In genomic region chr19:51380379-51380778, GRCh38 we compare ENCODE assay signal across 19 cellular contexts. TPM values are rescaled to one million over a fixed set of nuclear protein-coding genes. Genes with fewer than 3 reads are reported as not detected.
DNase-seq lines count a peak whose midpoint lies in the region; ATAC-seq and TF ChIP-seq lines count a peak whose summit lies in the region.
"Had no signal": no experiment of that assay in that cellular context is flagged by ENCODE, and none has a peak within 500 bp of the region (broad histone marks: within the 10 kb centered on the region; RNA-seq: fewer than 3 reads in every experiment).

No MANE protein-coding gene starts in this region.

- no peak for TF ChIP-seq CTCF in activated CD8-positive, alpha-beta T cell treated with anti-CD3 and anti-CD28 coated beads for 36 hours (IDR thresholded peaks at IDR 0.05)
- TF ChIP-seq CTCF in chondrocyte (IDR thresholded peaks at IDR 0.05) (no peak), spleen (IDR thresholded peaks at IDR 0.05 in 8 of 11, conservative IDR thresholded peaks at IDR 0.05 in 3 of 11) (no peak)

- no peaks in the 10 kb centered on the region for H3K36me3 ChIP-seq in spleen

- H3K4me1 Mint-ChIP-seq in activated T-cell treated with anti-CD3 and anti-CD28 coated beads, Interleukin-2, amount 50 U/mL, for 72 hours (ENCODE audit: low read depth): peaks cover 43% of the 10 kb centered on the region
- H3K4me1 Mint-ChIP-seq in activated T-cell treated with anti-CD3 and anti-CD28 coated beads, Interleukin-2, amount 50 U/mL, for 4 hours (ENCODE audit: low read depth): peaks cover 18% of the 10 kb centered on the region
- H3K4me1 Mint-ChIP-seq in activated CD8-positive, alpha-beta T cell treated with anti-CD3 and anti-CD28 coated beads for 36 hours (ENCODE audit: low read depth): peaks cover 39% of the 10 kb centered on the region
- no peaks in the 10 kb centered on the region for H3K4me1 Mint-ChIP-seq in chondrocyte (ENCODE audit: low read depth)

- intact Hi-C loops in activated CD8-positive, alpha-beta T cell treated with anti-CD3 and anti-CD28 coated beads for 36 hours (cut with micrococcal nuclease): no loop called here
- intact Hi-C loops in spleen (cut with DNase I; ENCODE audit: low total_unique reads): no loop called here

- WGBS in spleen, 5 donors: 89 to 96% (median 92%) methylated on average over 9 of the region's 9 CpGs

- H3K27ac Mint-ChIP-seq in activated T-cell treated with anti-CD3 and anti-CD28 coated beads, Interleukin-2, amount 50 U/mL, for 72 hours: peak overlapping the region; percentile 86
- peak overlapping the region; percentile 56 for H3K27ac Mint-ChIP-seq in activated CD8-positive, alpha-beta T cell treated with anti-CD3 and anti-CD28 coated beads for 36 hours
- no peak overlapping the region for H3K27ac Mint-ChIP-seq in chondrocyte (ENCODE audit: unreplicated experiment)
- H3K27ac Mint-ChIP-seq: HFFc6, IgD-negative memory B cell had no signal

- no peak overlapping the region for H3K4me3 Mint-ChIP-seq in activated T-cell treated with anti-CD3 and anti-CD28 coated beads, Interleukin-2, amount 50 U/mL, for 72 hours
- H3K4me3 Mint-ChIP-seq in activated T-cell treated with anti-CD3 and anti-CD28 coated beads, Interleukin-2, amount 50 U/mL, for 4 hours: no peak overlapping the region
- H3K4me3 Mint-ChIP-seq in activated CD8-positive, alpha-beta T cell treated with anti-CD3 and anti-CD28 coated beads for 36 hours: no peak overlapping the region
- H3K4me3 Mint-ChIP-seq in chondrocyte (ENCODE audit: unreplicated experiment): no peak overlapping the region
- H3K4me3 Mint-ChIP-seq: HFFc6, IgD-negative memory B cell had no signal

- H3K27me3 ChIP-seq in spleen (replicated peaks in 1 of 7): no peaks in the 10 kb centered on the region

- peaks cover 0 to 18% (median 9%) of the 10 kb centered on the region in 8 donors for H3K9me3 ChIP-seq in spleen

- peak in 1 of 2 donors; percentile 5 for ATAC-seq in activated T-cell treated with anti-CD3 and anti-CD28 coated beads, Interleukin-2, amount 50 U/mL, for 72 hours (replicated peaks in 1 of 2)
- ATAC-seq in activated T-cell treated with anti-CD3 and anti-CD28 coated beads, Interleukin-2, amount 50 U/mL, for 4 hours: no peak
- no peak for ATAC-seq in activated CD8-positive, alpha-beta T cell treated with anti-CD3 and anti-CD28 coated beads for 36 hours
- ATAC-seq in HG02981 (IDR thresholded peaks at IDR 0.05; ENCODE audit: unreplicated experiment) (no peak), HG03460 (IDR thresholded peaks at IDR 0.05; ENCODE audit: unreplicated experiment) (no peak)

- POLR2A ChIA-PET in activated CD8-positive, alpha-beta T cell treated with anti-CD3 and anti-CD28 coated beads for 36 hours (lab: Charles Lee): interaction anchor here (0.9 to 2.2 kb wide), 4 partner anchors 9 to 14 kb away, joined by 3 to 11 read pairs (median 4); no protein-coding TSS in a partner anchor

- no peak for DNase-seq in activated T-cell treated with anti-CD3 and anti-CD28 coated beads, Interleukin-2, amount 50 U/mL, for 72 hours
- no peak for DNase-seq in activated T-cell treated with anti-CD3 and anti-CD28 coated beads, Interleukin-2, amount 50 U/mL, for 4 hours
- DNase-seq in activated CD8-positive, alpha-beta T cell treated with anti-CD3 and anti-CD28 coated beads for 36 hours: no peak
- DNase-seq in chondrocyte (ENCODE audit: low spot score) (peak; percentile 74), spleen (peak; percentile 40), cerebellar nuclear complex (lab: John Stamatoyannopoulos, UW) (no peak)
- DNase-seq: HFFc6, NCI-H187 treated with DMSO at 0.1 percent for 48 hours, NCI-H345, NCI-H526, RPMI8226, SIG-M5 had no signal

- no peak overlapping the region for H3K4me3 ChIP-seq in spleen
- H3K4me3 ChIP-seq: A549 had no signal

- H3K36me3 Mint-ChIP-seq in activated T-cell treated with anti-CD3 and anti-CD28 coated beads, Interleukin-2, amount 50 U/mL, for 72 hours (ENCODE audit: insufficient read depth in 2 of 2): peaks cover 3 to 10% of the 10 kb centered on the region in 2 donors
- H3K36me3 Mint-ChIP-seq in activated T-cell treated with anti-CD3 and anti-CD28 coated beads, Interleukin-2, amount 50 U/mL, for 4 hours (ENCODE audit: insufficient read depth): no peaks in the 10 kb centered on the region
- peaks cover 5% of the 10 kb centered on the region for H3K36me3 Mint-ChIP-seq in activated CD8-positive, alpha-beta T cell treated with anti-CD3 and anti-CD28 coated beads for 36 hours (ENCODE audit: low read depth)
- H3K36me3 Mint-ChIP-seq in chondrocyte (ENCODE audit: low read depth): no peaks in the 10 kb centered on the region
- H3K36me3 Mint-ChIP-seq: IgD-negative memory B cell had no signal

- H3K27ac ChIP-seq in spleen: no peak overlapping the region
- H3K27ac ChIP-seq: A549 had no signal

- no peak for TF ChIP-seq POLR2A in spleen (IDR thresholded peaks at IDR 0.05)

- H3K9me3 Mint-ChIP-seq in activated T-cell treated with anti-CD3 and anti-CD28 coated beads, Interleukin-2, amount 50 U/mL, for 72 hours: no peaks in the 10 kb centered on the region
- no peaks in the 10 kb centered on the region for H3K9me3 Mint-ChIP-seq in activated T-cell treated with anti-CD3 and anti-CD28 coated beads, Interleukin-2, amount 50 U/mL, for 4 hours
- H3K9me3 Mint-ChIP-seq in activated CD8-positive, alpha-beta T cell treated with anti-CD3 and anti-CD28 coated beads for 36 hours: peaks cover 9% of the 10 kb centered on the region
- no peaks in the 10 kb centered on the region for H3K9me3 Mint-ChIP-seq in chondrocyte (ENCODE audit: low read depth)

- CTCF ChIA-PET in activated CD8-positive, alpha-beta T cell treated with anti-CD3 and anti-CD28 coated beads for 36 hours (lab: Charles Lee): interaction anchor here (1.6 to 2.6 kb wide), 2 partner anchors 11 to 13 kb away, joined by 4 to 8 read pairs; no protein-coding TSS in a partner anchor

- H3K27me3 Mint-ChIP-seq in activated T-cell treated with anti-CD3 and anti-CD28 coated beads, Interleukin-2, amount 50 U/mL, for 72 hours (ENCODE audit: low read depth): no peaks in the 10 kb centered on the region
- no peaks in the 10 kb centered on the region for H3K27me3 Mint-ChIP-seq in activated T-cell treated with anti-CD3 and anti-CD28 coated beads, Interleukin-2, amount 50 U/mL, for 4 hours (ENCODE audit: low read depth)
- no peaks in the 10 kb centered on the region for H3K27me3 Mint-ChIP-seq in activated CD8-positive, alpha-beta T cell treated with anti-CD3 and anti-CD28 coated beads for 36 hours
- H3K27me3 Mint-ChIP-seq in chondrocyte (ENCODE audit: low read depth): no peaks in the 10 kb centered on the region
- H3K27me3 Mint-ChIP-seq: IgD-negative memory B cell had no signal

- peaks cover 0 to 13% (median under 1%) of the 10 kb centered on the region in 6 donors for H3K4me1 ChIP-seq in spleen
- H3K4me1 ChIP-seq: A549 had no signal

RNA-seq across cellular contexts. Expression of gene LIM2, which starts 7.4 kb away (rescaled TPM):
- total RNA-seq in activated T-cell treated with anti-CD3 and anti-CD28 coated beads, Interleukin-2, amount 50 U/mL, for 72 hours: 1 to 10 TPM; 1.0 to 2.0 TPM
- under 1 TPM in 2 of 3 donors, not detected in 1; 0.58 to 0.65 TPM for total RNA-seq in activated T-cell treated with anti-CD3 and anti-CD28 coated beads, Interleukin-2, amount 50 U/mL, for 4 hours
- total RNA-seq in activated CD8-positive, alpha-beta T cell treated with anti-CD3 and anti-CD28 coated beads for 36 hours: 1 to 10 TPM; 1.4 to 2.6 TPM
- total RNA-seq in chondrocyte (not detected in 3 replicates), spleen (not detected)
- polyA plus RNA-seq in spleen: not detected
- total RNA-seq: H4, HFFc6, HT1080, LHCN-M2 had no signal
- polyA plus RNA-seq: A549 had no signal

RNA-seq across cellular contexts. Expression of gene NKG7, which starts 7.9 kb away (rescaled TPM):
- total RNA-seq in activated T-cell treated with anti-CD3 and anti-CD28 coated beads, Interleukin-2, amount 50 U/mL, for 72 hours: 100 to 1,000 TPM; 190 to 261 TPM
- 100 to 1,000 TPM; 146 to 232 (median 153) TPM for total RNA-seq in activated T-cell treated with anti-CD3 and anti-CD28 coated beads, Interleukin-2, amount 50 U/mL, for 4 hours
- 100 to 1,000 TPM; 258 to 283 TPM for total RNA-seq in activated CD8-positive, alpha-beta T cell treated with anti-CD3 and anti-CD28 coated beads for 36 hours
- total RNA-seq in chondrocyte (not detected in 3 replicates), spleen (100 to 1,000 TPM in 3 of 7 donors, 10 to 100 TPM in 4; 54.5 to 144 (median 94.1) TPM)
- polyA plus RNA-seq in spleen: 10 to 100 TPM; 30.8 to 43.7 (median 37.8) TPM
- total RNA-seq: H4, HFFc6, HT1080, LHCN-M2 had no signal
- polyA plus RNA-seq: A549 had no signal

RNA-seq across cellular contexts. Expression of gene C19orf84, which starts 10.0 kb away (rescaled TPM):
- under 1 TPM; 0.23 to 0.26 TPM for total RNA-seq in activated T-cell treated with anti-CD3 and anti-CD28 coated beads, Interleukin-2, amount 50 U/mL, for 72 hours
- total RNA-seq in activated T-cell treated with anti-CD3 and anti-CD28 coated beads, Interleukin-2, amount 50 U/mL, for 4 hours: not detected
- not detected for total RNA-seq in activated CD8-positive, alpha-beta T cell treated with anti-CD3 and anti-CD28 coated beads for 36 hours
- total RNA-seq in chondrocyte: not detected in 3 replicates
- total RNA-seq in spleen: 1 to 10 TPM in 1 of 7 donors, under 1 TPM in 2, not detected in 4; 0.20 to 2.4 (median 0.28) TPM
- polyA plus RNA-seq in spleen: under 1 TPM; 0.13 to 0.23 (median 0.19) TPM
- total RNA-seq: H4, HFFc6, HT1080, LHCN-M2 had no signal
- polyA plus RNA-seq: A549, IgD-negative memory B cell had no signal

RNA-seq across cellular contexts. Expression of gene CLDND2, which starts 11.6 kb away (rescaled TPM):
- total RNA-seq in activated T-cell treated with anti-CD3 and anti-CD28 coated beads, Interleukin-2, amount 50 U/mL, for 72 hours: 10 to 100 TPM; 14.0 to 14.9 TPM
- total RNA-seq in activated T-cell treated with anti-CD3 and anti-CD28 coated beads, Interleukin-2, amount 50 U/mL, for 4 hours: 1 to 10 TPM; 3.8 to 6.4 (median 5.3) TPM
- 1 to 10 TPM; 5.0 to 5.4 TPM for total RNA-seq in activated CD8-positive, alpha-beta T cell treated with anti-CD3 and anti-CD28 coated beads for 36 hours
- total RNA-seq in chondrocyte (1.5 TPM in 1 of 3 replicates, not detected in the others), spleen (1 to 10 TPM in 5 of 7 donors, not detected in 2; 2.1 to 4.9 (median 2.5) TPM)
- 1 to 10 TPM in 1 of 3 donors, under 1 TPM in 2; 0.36 to 3.4 (median 0.77) TPM for polyA plus RNA-seq in spleen
- total RNA-seq: H4, HT1080, LHCN-M2 had no signal
- polyA plus RNA-seq: IgD-negative memory B cell had no signal

RNA-seq across cellular contexts. Expression of gene ETFB, which starts 14.2 kb away (rescaled TPM):
- total RNA-seq in activated T-cell treated with anti-CD3 and anti-CD28 coated beads, Interleukin-2, amount 50 U/mL, for 72 hours: 100 to 1,000 TPM; 156 to 160 TPM
- total RNA-seq in activated T-cell treated with anti-CD3 and anti-CD28 coated beads, Interleukin-2, amount 50 U/mL, for 4 hours: 10 to 100 TPM; 65.8 to 74.9 (median 73.3) TPM
- 100 to 1,000 TPM; 151 to 162 TPM for total RNA-seq in activated CD8-positive, alpha-beta T cell treated with anti-CD3 and anti-CD28 coated beads for 36 hours
- total RNA-seq in chondrocyte (43.7 to 56.6 TPM (median 49.6 TPM) in 3 replicates), spleen (10 to 100 TPM; 41.4 to 78.0 (median 54.1) TPM)
- 100 to 1,000 TPM in 1 of 3 donors, 10 to 100 TPM in 2; 81.6 to 133 (median 93.5) TPM for polyA plus RNA-seq in spleen

Comparison
In these comparisons a context has a peak if more than half of its experiments do, and no peak if none do; other contexts are left out.
1. DNase-seq: peak in chondrocyte (single experiment) and spleen (single experiment); none in activated T-cell treated with anti-CD3 and anti-CD28 coated beads, Interleukin-2, amount 50 U/mL, for 72 hours (0 of 2), activated T-cell treated with anti-CD3 and anti-CD28 coated beads, Interleukin-2, amount 50 U/mL, for 4 hours (single experiment), activated CD8-positive, alpha-beta T cell treated with anti-CD3 and anti-CD28 coated beads for 36 hours (single experiment) and cerebellar nuclear complex (0 of 2).
2. RNA of gene NKG7, which starts 7.9 kb away (total RNA-seq): 258 to 283 TPM in activated CD8-positive, alpha-beta T cell treated with anti-CD3 and anti-CD28 coated beads for 36 hours, 190 to 261 TPM in activated T-cell treated with anti-CD3 and anti-CD28 coated beads, Interleukin-2, amount 50 U/mL, for 72 hours, 146 to 232 TPM in activated T-cell treated with anti-CD3 and anti-CD28 coated beads, Interleukin-2, amount 50 U/mL, for 4 hours and 54.5 to 144 TPM in spleen; not detected in chondrocyte; every median in the first group is over 10 times any median in the second.